In genomic region chr4:135994360-135994759, GRCh38 we compare ENCODE assay signal across 22 cellular contexts.
"Had no signal": no experiment of that assay in that cellular context is flagged by ENCODE, and none has a peak within 500 bp of the region (broad histone marks: within the 10 kb centered on the region; RNA-seq: fewer than 3 reads in every experiment).

No MANE protein-coding gene starts in this region.

- H3K36me3 ChIP-seq: colonic mucosa, esophagus squamous epithelium, gastrocnemius medialis, gastroesophageal sphincter, heart left ventricle, heart right ventricle had no signal

- DNase-seq: colonic mucosa; cortex of kidney; dermis blood vessel endothelial cell; dorsolateral prefrontal cortex; effector CD4-positive, alpha-beta T cell; effector CD8-positive, alpha-beta T cell; effector memory CD4-positive, alpha-beta T cell; effector memory CD8-positive, alpha-beta T cell; endodermal cell; erythroblast; esophagus squamous epithelium; foreskin fibroblast; foreskin keratinocyte; foreskin melanocyte; gastrocnemius medialis; glutamatergic neuron; head of caudate nucleus; heart left ventricle; heart right ventricle had no signal

- H3K9me3 ChIP-seq: colonic mucosa, esophagus squamous epithelium, gastrocnemius medialis, gastroesophageal sphincter, heart left ventricle, heart right ventricle had no signal

- H3K4me3 ChIP-seq: colonic mucosa, coronary artery, dorsolateral prefrontal cortex, esophagus squamous epithelium, gastrocnemius medialis, gastroesophageal sphincter, heart left ventricle, heart right ventricle had no signal

- H3K27me3 ChIP-seq: colonic mucosa, dorsolateral prefrontal cortex, esophagus squamous epithelium, foreskin keratinocyte, gastrocnemius medialis, gastroesophageal sphincter, heart left ventricle, heart right ventricle had no signal

- H3K27ac ChIP-seq: colonic mucosa, coronary artery, dorsolateral prefrontal cortex, epithelial cell of prostate, esophagus squamous epithelium, foreskin keratinocyte, gastrocnemius medialis, gastroesophageal sphincter, heart left ventricle, heart right ventricle had no signal

- H3K4me1 ChIP-seq: colonic mucosa, esophagus squamous epithelium, foreskin keratinocyte, gastrocnemius medialis, gastroesophageal sphincter, heart left ventricle, heart right ventricle had no signal
